1 cellular context compared by ENCODE assay signal in the genomic region with DNA sequence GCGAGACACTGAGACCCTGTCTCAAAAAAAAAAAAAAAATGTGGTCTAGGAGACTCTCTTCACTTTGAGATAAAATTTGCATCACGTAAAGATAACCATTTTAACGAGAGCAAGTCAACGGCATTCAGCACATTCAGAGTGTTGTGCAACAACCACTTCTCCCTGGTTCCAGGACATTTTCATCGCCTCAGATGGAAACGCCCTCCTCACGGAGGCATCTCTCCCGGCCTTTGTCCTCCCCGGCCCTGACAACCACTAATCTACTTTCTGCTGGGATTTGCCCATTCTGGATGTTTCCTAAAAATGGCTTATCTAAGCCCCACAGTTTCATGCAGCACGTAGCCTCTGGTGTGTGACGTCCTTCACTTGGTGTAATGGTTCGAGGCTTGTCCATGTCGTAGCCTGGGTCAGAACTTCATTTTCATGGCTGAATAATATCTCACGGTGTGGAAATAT.
TF ChIP-seq lines count a peak whose summit lies in the region.

No MANE protein-coding gene starts in this region.

TF ChIP-seq in K562, 482 proteins besides CTCF, POLR2A, EP300 and RAD21 (continued from another document and continues in another):
- TF ChIP-seq, protein P1, sequence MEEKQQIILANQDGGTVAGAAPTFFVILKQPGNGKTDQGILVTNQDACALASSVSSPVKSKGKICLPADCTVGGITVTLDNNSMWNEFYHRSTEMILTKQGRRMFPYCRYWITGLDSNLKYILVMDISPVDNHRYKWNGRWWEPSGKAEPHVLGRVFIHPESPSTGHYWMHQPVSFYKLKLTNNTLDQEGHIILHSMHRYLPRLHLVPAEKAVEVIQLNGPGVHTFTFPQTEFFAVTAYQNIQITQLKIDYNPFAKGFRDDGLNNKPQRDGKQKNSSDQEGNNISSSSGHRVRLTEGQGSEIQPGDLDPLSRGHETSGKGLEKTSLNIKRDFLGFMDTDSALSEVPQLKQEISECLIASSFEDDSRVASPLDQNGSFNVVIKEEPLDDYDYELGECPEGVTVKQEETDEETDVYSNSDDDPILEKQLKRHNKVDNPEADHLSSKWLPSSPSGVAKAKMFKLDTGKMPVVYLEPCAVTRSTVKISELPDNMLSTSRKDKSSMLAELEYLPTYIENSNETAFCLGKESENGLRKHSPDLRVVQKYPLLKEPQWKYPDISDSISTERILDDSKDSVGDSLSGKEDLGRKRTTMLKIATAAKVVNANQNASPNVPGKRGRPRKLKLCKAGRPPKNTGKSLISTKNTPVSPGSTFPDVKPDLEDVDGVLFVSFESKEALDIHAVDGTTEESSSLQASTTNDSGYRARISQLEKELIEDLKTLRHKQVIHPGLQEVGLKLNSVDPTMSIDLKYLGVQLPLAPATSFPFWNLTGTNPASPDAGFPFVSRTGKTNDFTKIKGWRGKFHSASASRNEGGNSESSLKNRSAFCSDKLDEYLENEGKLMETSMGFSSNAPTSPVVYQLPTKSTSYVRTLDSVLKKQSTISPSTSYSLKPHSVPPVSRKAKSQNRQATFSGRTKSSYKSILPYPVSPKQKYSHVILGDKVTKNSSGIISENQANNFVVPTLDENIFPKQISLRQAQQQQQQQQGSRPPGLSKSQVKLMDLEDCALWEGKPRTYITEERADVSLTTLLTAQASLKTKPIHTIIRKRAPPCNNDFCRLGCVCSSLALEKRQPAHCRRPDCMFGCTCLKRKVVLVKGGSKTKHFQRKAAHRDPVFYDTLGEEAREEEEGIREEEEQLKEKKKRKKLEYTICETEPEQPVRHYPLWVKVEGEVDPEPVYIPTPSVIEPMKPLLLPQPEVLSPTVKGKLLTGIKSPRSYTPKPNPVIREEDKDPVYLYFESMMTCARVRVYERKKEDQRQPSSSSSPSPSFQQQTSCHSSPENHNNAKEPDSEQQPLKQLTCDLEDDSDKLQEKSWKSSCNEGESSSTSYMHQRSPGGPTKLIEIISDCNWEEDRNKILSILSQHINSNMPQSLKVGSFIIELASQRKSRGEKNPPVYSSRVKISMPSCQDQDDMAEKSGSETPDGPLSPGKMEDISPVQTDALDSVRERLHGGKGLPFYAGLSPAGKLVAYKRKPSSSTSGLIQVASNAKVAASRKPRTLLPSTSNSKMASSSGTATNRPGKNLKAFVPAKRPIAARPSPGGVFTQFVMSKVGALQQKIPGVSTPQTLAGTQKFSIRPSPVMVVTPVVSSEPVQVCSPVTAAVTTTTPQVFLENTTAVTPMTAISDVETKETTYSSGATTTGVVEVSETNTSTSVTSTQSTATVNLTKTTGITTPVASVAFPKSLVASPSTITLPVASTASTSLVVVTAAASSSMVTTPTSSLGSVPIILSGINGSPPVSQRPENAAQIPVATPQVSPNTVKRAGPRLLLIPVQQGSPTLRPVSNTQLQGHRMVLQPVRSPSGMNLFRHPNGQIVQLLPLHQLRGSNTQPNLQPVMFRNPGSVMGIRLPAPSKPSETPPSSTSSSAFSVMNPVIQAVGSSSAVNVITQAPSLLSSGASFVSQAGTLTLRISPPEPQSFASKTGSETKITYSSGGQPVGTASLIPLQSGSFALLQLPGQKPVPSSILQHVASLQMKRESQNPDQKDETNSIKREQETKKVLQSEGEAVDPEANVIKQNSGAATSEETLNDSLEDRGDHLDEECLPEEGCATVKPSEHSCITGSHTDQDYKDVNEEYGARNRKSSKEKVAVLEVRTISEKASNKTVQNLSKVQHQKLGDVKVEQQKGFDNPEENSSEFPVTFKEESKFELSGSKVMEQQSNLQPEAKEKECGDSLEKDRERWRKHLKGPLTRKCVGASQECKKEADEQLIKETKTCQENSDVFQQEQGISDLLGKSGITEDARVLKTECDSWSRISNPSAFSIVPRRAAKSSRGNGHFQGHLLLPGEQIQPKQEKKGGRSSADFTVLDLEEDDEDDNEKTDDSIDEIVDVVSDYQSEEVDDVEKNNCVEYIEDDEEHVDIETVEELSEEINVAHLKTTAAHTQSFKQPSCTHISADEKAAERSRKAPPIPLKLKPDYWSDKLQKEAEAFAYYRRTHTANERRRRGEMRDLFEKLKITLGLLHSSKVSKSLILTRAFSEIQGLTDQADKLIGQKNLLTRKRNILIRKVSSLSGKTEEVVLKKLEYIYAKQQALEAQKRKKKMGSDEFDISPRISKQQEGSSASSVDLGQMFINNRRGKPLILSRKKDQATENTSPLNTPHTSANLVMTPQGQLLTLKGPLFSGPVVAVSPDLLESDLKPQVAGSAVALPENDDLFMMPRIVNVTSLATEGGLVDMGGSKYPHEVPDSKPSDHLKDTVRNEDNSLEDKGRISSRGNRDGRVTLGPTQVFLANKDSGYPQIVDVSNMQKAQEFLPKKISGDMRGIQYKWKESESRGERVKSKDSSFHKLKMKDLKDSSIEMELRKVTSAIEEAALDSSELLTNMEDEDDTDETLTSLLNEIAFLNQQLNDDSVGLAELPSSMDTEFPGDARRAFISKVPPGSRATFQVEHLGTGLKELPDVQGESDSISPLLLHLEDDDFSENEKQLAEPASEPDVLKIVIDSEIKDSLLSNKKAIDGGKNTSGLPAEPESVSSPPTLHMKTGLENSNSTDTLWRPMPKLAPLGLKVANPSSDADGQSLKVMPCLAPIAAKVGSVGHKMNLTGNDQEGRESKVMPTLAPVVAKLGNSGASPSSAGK (IDR thresholded peaks at IDR 0.05) = peak; percentile 30; the same call in 1 of the 2 replicates
- TF ChIP-seq KDM2B (CRISPR knock-in tag; IDR thresholded peaks at IDR 0.05) = no peak
- no peak for TF ChIP-seq MCM3 (IDR thresholded peaks at IDR 0.05)
- no peak for TF ChIP-seq BRCA1 (IDR thresholded peaks at IDR 0.05)
- no peak for TF ChIP-seq BRCA1 (CRISPR knock-in tag; IDR thresholded peaks at IDR 0.05)
- TF ChIP-seq PTTG1 (tag; IDR thresholded peaks at IDR 0.05; ENCODE audit: low read depth) = no peak
- no peak for TF ChIP-seq TCF7 (IDR thresholded peaks at IDR 0.05; ENCODE audit: borderline replicate concordance)
- TF ChIP-seq, protein P2, sequence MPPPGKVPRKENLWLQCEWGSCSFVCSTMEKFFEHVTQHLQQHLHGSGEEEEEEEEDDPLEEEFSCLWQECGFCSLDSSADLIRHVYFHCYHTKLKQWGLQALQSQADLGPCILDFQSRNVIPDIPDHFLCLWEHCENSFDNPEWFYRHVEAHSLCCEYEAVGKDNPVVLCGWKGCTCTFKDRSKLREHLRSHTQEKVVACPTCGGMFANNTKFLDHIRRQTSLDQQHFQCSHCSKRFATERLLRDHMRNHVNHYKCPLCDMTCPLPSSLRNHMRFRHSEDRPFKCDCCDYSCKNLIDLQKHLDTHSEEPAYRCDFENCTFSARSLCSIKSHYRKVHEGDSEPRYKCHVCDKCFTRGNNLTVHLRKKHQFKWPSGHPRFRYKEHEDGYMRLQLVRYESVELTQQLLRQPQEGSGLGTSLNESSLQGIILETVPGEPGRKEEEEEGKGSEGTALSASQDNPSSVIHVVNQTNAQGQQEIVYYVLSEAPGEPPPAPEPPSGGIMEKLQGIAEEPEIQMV (tag; conservative IDR thresholded peaks at IDR 0.05; ENCODE audit: low read depth) = no peak
- peak; percentile 86 for TF ChIP-seq TCF3 (CRISPR knock-in tag; IDR thresholded peaks at IDR 0.05)
- no peak for TF ChIP-seq MXI1 (IDR thresholded peaks at IDR 0.05; ENCODE audit: low read depth, low read length)
- TF ChIP-seq, protein P3, sequence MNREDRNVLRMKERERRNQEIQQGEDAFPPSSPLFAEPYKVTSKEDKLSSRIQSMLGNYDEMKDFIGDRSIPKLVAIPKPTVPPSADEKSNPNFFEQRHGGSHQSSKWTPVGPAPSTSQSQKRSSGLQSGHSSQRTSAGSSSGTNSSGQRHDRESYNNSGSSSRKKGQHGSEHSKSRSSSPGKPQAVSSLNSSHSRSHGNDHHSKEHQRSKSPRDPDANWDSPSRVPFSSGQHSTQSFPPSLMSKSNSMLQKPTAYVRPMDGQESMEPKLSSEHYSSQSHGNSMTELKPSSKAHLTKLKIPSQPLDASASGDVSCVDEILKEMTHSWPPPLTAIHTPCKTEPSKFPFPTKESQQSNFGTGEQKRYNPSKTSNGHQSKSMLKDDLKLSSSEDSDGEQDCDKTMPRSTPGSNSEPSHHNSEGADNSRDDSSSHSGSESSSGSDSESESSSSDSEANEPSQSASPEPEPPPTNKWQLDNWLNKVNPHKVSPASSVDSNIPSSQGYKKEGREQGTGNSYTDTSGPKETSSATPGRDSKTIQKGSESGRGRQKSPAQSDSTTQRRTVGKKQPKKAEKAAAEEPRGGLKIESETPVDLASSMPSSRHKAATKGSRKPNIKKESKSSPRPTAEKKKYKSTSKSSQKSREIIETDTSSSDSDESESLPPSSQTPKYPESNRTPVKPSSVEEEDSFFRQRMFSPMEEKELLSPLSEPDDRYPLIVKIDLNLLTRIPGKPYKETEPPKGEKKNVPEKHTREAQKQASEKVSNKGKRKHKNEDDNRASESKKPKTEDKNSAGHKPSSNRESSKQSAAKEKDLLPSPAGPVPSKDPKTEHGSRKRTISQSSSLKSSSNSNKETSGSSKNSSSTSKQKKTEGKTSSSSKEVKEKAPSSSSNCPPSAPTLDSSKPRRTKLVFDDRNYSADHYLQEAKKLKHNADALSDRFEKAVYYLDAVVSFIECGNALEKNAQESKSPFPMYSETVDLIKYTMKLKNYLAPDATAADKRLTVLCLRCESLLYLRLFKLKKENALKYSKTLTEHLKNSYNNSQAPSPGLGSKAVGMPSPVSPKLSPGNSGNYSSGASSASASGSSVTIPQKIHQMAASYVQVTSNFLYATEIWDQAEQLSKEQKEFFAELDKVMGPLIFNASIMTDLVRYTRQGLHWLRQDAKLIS (CRISPR knock-in tag; IDR thresholded peaks at IDR 0.05) = no peak
- TF ChIP-seq, protein P4, sequence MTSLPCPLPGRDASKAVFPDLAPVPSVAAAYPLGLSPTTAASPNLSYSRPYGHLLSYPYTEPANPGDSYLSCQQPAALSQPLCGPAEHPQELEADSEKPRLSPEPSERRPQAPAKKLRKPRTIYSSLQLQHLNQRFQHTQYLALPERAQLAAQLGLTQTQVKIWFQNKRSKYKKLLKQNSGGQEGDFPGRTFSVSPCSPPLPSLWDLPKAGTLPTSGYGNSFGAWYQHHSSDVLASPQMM (CRISPR knock-in tag; IDR thresholded peaks at IDR 0.05) = no peak
- no peak for TF ChIP-seq ZNF316 (IDR thresholded peaks at IDR 0.05)
- TF ChIP-seq NUFIP1 (IDR thresholded peaks at IDR 0.05; ENCODE audit: partially characterized antibody) = no peak
- TF ChIP-seq PHB2 (IDR thresholded peaks at IDR 0.05; ENCODE audit: low read depth) = no peak
- no peak for TF ChIP-seq ZBTB8A (IDR thresholded peaks at IDR 0.05; ENCODE audit: partially characterized antibody)
- TF ChIP-seq TFAM (CRISPR knock-in tag; conservative IDR thresholded peaks at IDR 0.05) = no peak
- no peak for TF ChIP-seq ATF1 (CRISPR knock-in tag; IDR thresholded peaks at IDR 0.05)
- peak; percentile 88 for TF ChIP-seq ATF1 (tag; IDR thresholded peaks at IDR 0.05)
- TF ChIP-seq ZKSCAN8 (CRISPR knock-in tag; IDR thresholded peaks at IDR 0.05) = peak; percentile 63; the same call in 1 of the 2 replicates
- TF ChIP-seq STAT5A (IDR thresholded peaks at IDR 0.05; ENCODE audit: borderline replicate concordance, low read length) = no peak
- TF ChIP-seq ZNF79 (CRISPR knock-in tag; IDR thresholded peaks at IDR 0.05; ENCODE audit: low read depth) = no peak
- no peak for TF ChIP-seq MECOM (CRISPR knock-in tag; IDR thresholded peaks at IDR 0.05)
- no peak for TF ChIP-seq RBM34 (IDR thresholded peaks at IDR 0.05; ENCODE audit: borderline replicate concordance, insufficient read depth, low read length)
- no peak for TF ChIP-seq CHD4 (IDR thresholded peaks at IDR 0.05; ENCODE audit: insufficient read depth, insufficient replicate concordance, low read depth, low read length, poor library complexity, severe bottlenecking)
- TF ChIP-seq BRF1 (IDR thresholded peaks at IDR 0.05; ENCODE audit: borderline replicate concordance, extremely low read depth, insufficient read length) = no peak
- TF ChIP-seq ELF1 (tag; IDR thresholded peaks at IDR 0.05) = no peak
- TF ChIP-seq RBM22 (IDR thresholded peaks at IDR 0.05; ENCODE audit: low read depth, low read length, poor library complexity, severe bottlenecking) = no peak
- TF ChIP-seq CEBPG (CRISPR knock-in tag; IDR thresholded peaks at IDR 0.05) = peak; percentile 91
- TF ChIP-seq CEBPG (tag; conservative IDR thresholded peaks at IDR 0.05 in 1 of 2, IDR thresholded peaks at IDR 0.05 in 1 of 2) = peak; percentile 91 to 94
- no peak for TF ChIP-seq CBX8 (IDR thresholded peaks at IDR 0.05; ENCODE audit: borderline replicate concordance, extremely low read depth, low read depth, low read length, poor library complexity, severe bottlenecking)
- TF ChIP-seq GTF2F1 (IDR thresholded peaks at IDR 0.05; ENCODE audit: low read depth, low read length) = no peak
- peak; percentile 64 for TF ChIP-seq NCOR1 (IDR thresholded peaks at IDR 0.05)
- no peak for TF ChIP-seq NR1H2 (CRISPR knock-in tag; IDR thresholded peaks at IDR 0.05)
- no peak for TF ChIP-seq KLF16 (IDR thresholded peaks at IDR 0.05)
- no peak for TF ChIP-seq GATAD2A (IDR thresholded peaks at IDR 0.05)
- 0 out of 2 replicates have a peak, but pooled peaks have one; percentile 51 for TF ChIP-seq BRD4 (IDR thresholded peaks at IDR 0.05)
- no peak for TF ChIP-seq NCOA2 (IDR thresholded peaks at IDR 0.05; ENCODE audit: partially characterized antibody in 2 of 2)
- peak; percentile 72 for TF ChIP-seq LCOR (CRISPR knock-in tag; IDR thresholded peaks at IDR 0.05)
- TF ChIP-seq, protein P5, sequence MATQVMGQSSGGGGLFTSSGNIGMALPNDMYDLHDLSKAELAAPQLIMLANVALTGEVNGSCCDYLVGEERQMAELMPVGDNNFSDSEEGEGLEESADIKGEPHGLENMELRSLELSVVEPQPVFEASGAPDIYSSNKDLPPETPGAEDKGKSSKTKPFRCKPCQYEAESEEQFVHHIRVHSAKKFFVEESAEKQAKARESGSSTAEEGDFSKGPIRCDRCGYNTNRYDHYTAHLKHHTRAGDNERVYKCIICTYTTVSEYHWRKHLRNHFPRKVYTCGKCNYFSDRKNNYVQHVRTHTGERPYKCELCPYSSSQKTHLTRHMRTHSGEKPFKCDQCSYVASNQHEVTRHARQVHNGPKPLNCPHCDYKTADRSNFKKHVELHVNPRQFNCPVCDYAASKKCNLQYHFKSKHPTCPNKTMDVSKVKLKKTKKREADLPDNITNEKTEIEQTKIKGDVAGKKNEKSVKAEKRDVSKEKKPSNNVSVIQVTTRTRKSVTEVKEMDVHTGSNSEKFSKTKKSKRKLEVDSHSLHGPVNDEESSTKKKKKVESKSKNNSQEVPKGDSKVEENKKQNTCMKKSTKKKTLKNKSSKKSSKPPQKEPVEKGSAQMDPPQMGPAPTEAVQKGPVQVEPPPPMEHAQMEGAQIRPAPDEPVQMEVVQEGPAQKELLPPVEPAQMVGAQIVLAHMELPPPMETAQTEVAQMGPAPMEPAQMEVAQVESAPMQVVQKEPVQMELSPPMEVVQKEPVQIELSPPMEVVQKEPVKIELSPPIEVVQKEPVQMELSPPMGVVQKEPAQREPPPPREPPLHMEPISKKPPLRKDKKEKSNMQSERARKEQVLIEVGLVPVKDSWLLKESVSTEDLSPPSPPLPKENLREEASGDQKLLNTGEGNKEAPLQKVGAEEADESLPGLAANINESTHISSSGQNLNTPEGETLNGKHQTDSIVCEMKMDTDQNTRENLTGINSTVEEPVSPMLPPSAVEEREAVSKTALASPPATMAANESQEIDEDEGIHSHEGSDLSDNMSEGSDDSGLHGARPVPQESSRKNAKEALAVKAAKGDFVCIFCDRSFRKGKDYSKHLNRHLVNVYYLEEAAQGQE (CRISPR knock-in tag; IDR thresholded peaks at IDR 0.05; ENCODE audit: low read depth) = no peak
- no peak for TF ChIP-seq CSDE1 (IDR thresholded peaks at IDR 0.05)
- TF ChIP-seq RAD51 (IDR thresholded peaks at IDR 0.05; ENCODE audit: borderline replicate concordance, low read depth) = no peak
- no peak for TF ChIP-seq RBFOX2 (IDR thresholded peaks at IDR 0.05; ENCODE audit: low read depth, low read length)
